Comparison of ENCODE assay signal across 7 cellular contexts in the genomic region with DNA sequence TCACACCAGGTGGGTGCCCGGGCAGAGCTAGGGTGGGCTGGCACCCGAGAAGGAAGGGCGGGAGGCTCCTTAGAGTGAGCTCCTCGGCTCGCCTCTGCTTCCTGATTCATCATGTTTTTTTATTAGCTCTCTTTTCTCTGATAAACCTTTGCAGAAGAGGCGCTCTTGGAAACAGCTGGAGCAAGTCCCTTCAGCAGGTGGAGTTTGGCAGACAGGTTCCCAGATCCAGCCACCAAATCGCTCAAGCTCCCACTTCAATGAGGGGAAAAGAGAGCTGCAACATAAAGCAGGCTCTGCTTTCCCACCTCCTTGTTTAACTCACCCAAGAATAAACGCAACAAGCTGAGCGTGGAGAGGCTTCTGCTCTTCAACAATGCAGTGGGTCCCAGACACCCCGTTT.
"Had no signal": no experiment of that assay in that cellular context is flagged by ENCODE, and none has a peak within 500 bp of the region (broad histone marks: within the 10 kb centered on the region; RNA-seq: fewer than 3 reads in every experiment).

No MANE protein-coding gene starts in this region.

- DNase-seq: GOT3, H9, HCEC 1CT, IMR-90, KG1 had no signal

- H3K9me3 Mint-ChIP-seq: H9 had no signal

- H3K27ac ChIP-seq: HL-60 had no signal

- ATAC-seq: K562 had no signal

- H3K4me3 Mint-ChIP-seq: H9 had no signal

- H3K27ac Mint-ChIP-seq: H9 had no signal

- H3K4me3 ChIP-seq: K562 had no signal
